In genomic region chr14:23299986-23300686, GRCh38 we compare ENCODE assay signal across 8 cellular contexts. TPM values are rescaled to one million over a fixed set of nuclear protein-coding genes. Genes with fewer than 3 reads are reported as not detected.
DNase-seq lines count a peak whose midpoint lies in the region; ATAC-seq and TF ChIP-seq lines count a peak whose summit lies in the region.

No MANE protein-coding gene starts in this region.

- H3K9me3 ChIP-seq in BLaER1 (no peaks in the 10 kb centered on the region), MM.1S (replicated peaks; ENCODE audit: insufficient read depth, low read length) (no peaks in the 10 kb centered on the region), duodenal mucosa (ENCODE audit: control insufficient read depth in 1 of 2, low read length in 2 of 2) (no peaks in the 10 kb centered on the region)

- H3K27ac ChIP-seq in BLaER1: peak overlapping the region; percentile 84
- peak overlapping the region; percentile 44; the same call in 1 of the 2 replicates for H3K27ac ChIP-seq in MM.1S (ENCODE audit: low read length)
- H3K27ac ChIP-seq in duodenal mucosa (ENCODE audit: low read depth, low read length): peak overlapping the region; percentile 85

- ATAC-seq in HG03442 (IDR thresholded peaks at IDR 0.05; ENCODE audit: unreplicated experiment): no peak
- no peak for ATAC-seq in HG02973 (IDR thresholded peaks at IDR 0.05; ENCODE audit: unreplicated experiment)

- H4K20me1 ChIP-seq in BLaER1 (no peaks in the 10 kb centered on the region), MM.1S (ENCODE audit: insufficient read depth, low read length) (no peaks in the 10 kb centered on the region)

- no peaks in the 10 kb centered on the region for H3K27me3 Mint-ChIP-seq in neural crest cell (ENCODE audit: low read depth)

- H3K4me1 Mint-ChIP-seq in neural crest cell: peaks cover 48% of the 10 kb centered on the region

- H3K27me3 ChIP-seq in BLaER1: no peaks in the 10 kb centered on the region
- H3K27me3 ChIP-seq in MM.1S (replicated peaks; ENCODE audit: insufficient read depth, low read length): no peaks in the 10 kb centered on the region
- H3K27me3 ChIP-seq in duodenal mucosa (ENCODE audit: control insufficient read depth in 1 of 2, insufficient read depth in 2 of 2, low read length in 2 of 2): no peaks in the 10 kb centered on the region

- TF ChIP-seq CTCF in MM.1S (IDR thresholded peaks at IDR 0.05; ENCODE audit: low read length) (no peak), neural crest cell (conservative IDR thresholded peaks at IDR 0.05) (no peak)

- DNase-seq in MM.1S (no peak), neural crest cell (ENCODE audit: low read depth, low spot score) (no peak), NCI-H146 treated with DMSO at 0.1 percent for 48 hours (lab: John Stamatoyannopoulos, UW; ENCODE audit: unreplicated experiment) (no peak), NCI-H524 (lab: John Stamatoyannopoulos, UW) (no peak)

- H3K4me3 Mint-ChIP-seq in neural crest cell: peak overlapping the region; percentile 95

- H3F3A ChIP-seq in MM.1S (ENCODE audit: insufficient read depth, low read length): peaks cover 8% of the 10 kb centered on the region

- H3K4me3 ChIP-seq in BLaER1: peak overlapping the region; percentile 85
- H3K4me3 ChIP-seq in MM.1S (ENCODE audit: low read length): peak overlapping the region; percentile 72
- H3K4me3 ChIP-seq in duodenal mucosa (ENCODE audit: low read depth in 1 of 2, low read length in 2 of 2): peak overlapping the region; percentile 95

- peak overlapping the region; percentile 91 for H3K9ac ChIP-seq in BLaER1
- H3K9ac ChIP-seq in MM.1S (ENCODE audit: low read length): peak overlapping the region; percentile 82; the same call in 1 of the 2 replicates
- peak overlapping the region; percentile 86 to 97 for H3K9ac ChIP-seq in duodenal mucosa (ENCODE audit: low read depth in 1 of 2, low read length in 2 of 2)

- peak overlapping the region; percentile 95 for H3K4me2 ChIP-seq in BLaER1
- peak overlapping the region; percentile 77 for H3K4me2 ChIP-seq in MM.1S (ENCODE audit: low read depth, low read length)

- H3K4me1 ChIP-seq in BLaER1: peaks cover 42% of the 10 kb centered on the region
- H3K4me1 ChIP-seq in MM.1S (ENCODE audit: low read length): no peaks in the 10 kb centered on the region
- peaks cover 10 to 25% of the 10 kb centered on the region in 2 donors for H3K4me1 ChIP-seq in duodenal mucosa (ENCODE audit: control insufficient read depth in 1 of 2, insufficient read depth in 2 of 2, low read length in 2 of 2)

- H3K27ac Mint-ChIP-seq in neural crest cell (ENCODE audit: unreplicated experiment): peak overlapping the region; percentile 97

- H3K36me3 Mint-ChIP-seq in neural crest cell (ENCODE audit: low read depth): no peaks in the 10 kb centered on the region

- H2AFZ ChIP-seq in MM.1S (ENCODE audit: low read length): no peak overlapping the region

- H3K9me2 ChIP-seq in MM.1S (replicated peaks; ENCODE audit: insufficient read depth, low read length): no peaks in the 10 kb centered on the region

- peaks cover 31% of the 10 kb centered on the region for H3K36me3 ChIP-seq in BLaER1
- H3K36me3 ChIP-seq in MM.1S (replicated peaks; ENCODE audit: insufficient read depth, low read length): no peaks in the 10 kb centered on the region
- peaks cover 0 to 7% of the 10 kb centered on the region in 2 donors for H3K36me3 ChIP-seq in duodenal mucosa (ENCODE audit: control insufficient read depth in 1 of 2, insufficient read depth in 2 of 2, low read length in 2 of 2)

- H3K79me2 ChIP-seq in MM.1S (ENCODE audit: low read length): peaks cover 5% of the 10 kb centered on the region; the same call in 1 of the 2 replicates

- no peaks in the 10 kb centered on the region for H3K9me3 Mint-ChIP-seq in neural crest cell

RNA-seq across cellular contexts. Expression of gene PPP1R3E, which starts 2.5 kb away (rescaled TPM):
- total RNA-seq in neural crest cell: 13.6 and 15.0 TPM in 2 replicates

RNA-seq across cellular contexts. Expression of gene BCL2L2, which starts 6.5 kb away (rescaled TPM):
- 21.9 and 24.8 TPM in 2 replicates for total RNA-seq in neural crest cell

RNA-seq across cellular contexts. Expression of gene HOMEZ, which starts 14.2 kb away (rescaled TPM):
- total RNA-seq in neural crest cell: 14.8 and 17.2 TPM in 2 replicates

RNA-seq across cellular contexts. Expression of gene PABPN1, which starts 21.1 kb away (rescaled TPM):
- total RNA-seq in neural crest cell: 375 and 379 TPM in 2 replicates

RNA-seq across cellular contexts. Expression of gene SLC22A17, which starts 52.6 kb away (rescaled TPM):
- 39.4 and 42.4 TPM in 2 replicates for total RNA-seq in neural crest cell
